In the genomic region with DNA sequence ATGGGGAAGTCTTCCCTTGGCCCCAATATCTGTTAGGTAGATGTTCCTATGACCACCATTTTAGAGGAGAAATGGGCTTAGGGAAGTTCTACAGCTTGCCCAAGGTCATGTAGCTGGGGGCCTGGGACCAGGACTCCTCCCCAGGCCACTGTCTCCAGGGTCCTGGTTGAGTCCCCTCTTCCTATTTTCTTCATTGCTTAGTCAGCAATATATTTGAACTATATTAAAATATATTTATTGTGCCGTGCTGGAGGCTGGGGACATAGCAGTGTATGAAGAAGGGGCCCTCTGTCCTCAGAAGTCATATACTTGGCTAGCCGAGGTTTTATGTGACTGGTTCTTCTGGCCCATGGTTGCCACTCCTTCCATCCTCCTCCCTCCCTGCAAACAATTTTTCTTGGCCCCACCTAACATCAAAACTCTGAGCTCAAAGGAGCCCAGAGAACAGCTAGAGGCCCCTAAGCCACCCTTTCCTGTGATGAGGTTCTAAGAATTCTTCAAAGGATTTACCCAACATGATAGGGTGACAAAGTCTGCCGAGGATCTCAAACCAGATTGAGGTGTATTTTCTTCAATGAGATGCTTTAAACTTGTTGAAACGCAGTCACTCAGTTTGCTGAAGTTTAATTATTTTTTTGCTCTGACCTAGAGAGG, we compare ENCODE assay signal across 19 cellular contexts.
DNase-seq lines count a peak whose midpoint lies in the region; ATAC-seq and TF ChIP-seq lines count a peak whose summit lies in the region.
"Had no signal": no experiment of that assay in that cellular context is flagged by ENCODE, and none has a peak within 500 bp of the region (broad histone marks: within the 10 kb centered on the region; RNA-seq: fewer than 3 reads in every experiment).

No MANE protein-coding gene starts in this region.

- H3K4me3 ChIP-seq in CD8-positive, alpha-beta memory T cell (ENCODE audit: low read length), result peak overlapping the region; percentile 23
- H3K4me3 ChIP-seq: GM23338, heart right ventricle, pancreas, stomach had no signal

- H3K4me1 Mint-ChIP-seq in CD4-positive, alpha-beta T cell (ENCODE audit: low read depth), result peaks cover 90% of the 10 kb centered on the region
- H3K4me1 Mint-ChIP-seq in CD8-positive, alpha-beta memory T cell, result peaks cover 87 to 89% (median 87%) of the 10 kb centered on the region in 3 donors
- peaks cover 50 to 55% of the 10 kb centered on the region in 2 donors for H3K4me1 Mint-ChIP-seq in immature natural killer cell

- CTCF ChIA-PET in CD4-positive, alpha-beta T cell (lab: Charles Lee), result interaction anchor here (1.0 to 11.2 kb wide), 8 partner anchors 14 to 211 kb away, joined by 3 to 247 read pairs (median 18); a partner anchor contains a TSS
- CTCF ChIA-PET in CD8-positive, alpha-beta memory T cell (lab: Charles Lee), result interaction anchor here (0.9 to 7.7 kb wide), 9 partner anchors 12 to 212 kb away, joined by 4 to 213 read pairs (median 7); a partner anchor contains a TSS

- H3K27me3 ChIP-seq in CD4-positive, alpha-beta T cell (ENCODE audit: control insufficient read depth, insufficient read depth, low read length), result no peaks in the 10 kb centered on the region
- no peaks in the 10 kb centered on the region for H3K27me3 ChIP-seq in CD8-positive, alpha-beta memory T cell (ENCODE audit: insufficient read depth, low read length, poor library complexity, severe bottlenecking)
- H3K27me3 ChIP-seq: brain microvascular endothelial cell, pancreas, stomach had no signal

- H3K27ac ChIP-seq in CD4-positive, alpha-beta T cell (ENCODE audit: low read depth, low read length), result peak overlapping the region; percentile 66
- H3K27ac ChIP-seq in CD8-positive, alpha-beta memory T cell (ENCODE audit: low read depth, low read length), result no peak overlapping the region
- H3K27ac ChIP-seq: brain microvascular endothelial cell, pancreas, RWPE1, stomach had no signal

- POLR2A ChIA-PET in CD4-positive, alpha-beta T cell (lab: Charles Lee), result interaction anchor here (0.6 to 11.2 kb wide), 22 partner anchors 10 to 246 kb away, joined by 3 to 379 read pairs (median 5); a partner anchor contains a TSS
- POLR2A ChIA-PET in CD8-positive, alpha-beta memory T cell (lab: Charles Lee), result interaction anchor here (0.8 to 6.1 kb wide), 4 partner anchors 14 to 231 kb away, joined by 3 to 55 read pairs (median 20); a partner anchor contains a TSS

- no peaks in the 10 kb centered on the region for H3K36me3 ChIP-seq in CD8-positive, alpha-beta memory T cell (ENCODE audit: insufficient read depth, low read length)
- H3K36me3 ChIP-seq: brain microvascular endothelial cell, heart right ventricle, pancreas, stomach had no signal

- H3K27me3 Mint-ChIP-seq in CD4-positive, alpha-beta T cell, result no peaks in the 10 kb centered on the region
- H3K27me3 Mint-ChIP-seq in CD8-positive, alpha-beta memory T cell, result no peaks in the 10 kb centered on the region
- H3K27me3 Mint-ChIP-seq in immature natural killer cell (ENCODE audit: low read depth in 3 of 3), result peaks cover 0 to 2% (median 0%) of the 10 kb centered on the region in 3 donors

- ATAC-seq in CD4-positive, alpha-beta T cell (ENCODE audit: poor library complexity), result peak; percentile 60
- ATAC-seq in GM21825 (IDR thresholded peaks at IDR 0.05; ENCODE audit: unreplicated experiment) (no peak), GM21723 (IDR thresholded peaks at IDR 0.05; ENCODE audit: unreplicated experiment) (no peak)
- ATAC-seq: GM23338, heart right ventricle, pancreas, sciatic nerve had no signal

- TF ChIP-seq CTCF in CD4-positive, alpha-beta T cell (IDR thresholded peaks at IDR 0.05), result no peak

- no peaks in the 10 kb centered on the region for H3K36me3 Mint-ChIP-seq in CD4-positive, alpha-beta T cell (ENCODE audit: low read depth)
- H3K36me3 Mint-ChIP-seq in CD8-positive, alpha-beta memory T cell, result no peaks in the 10 kb centered on the region
- H3K36me3 Mint-ChIP-seq in immature natural killer cell, result peaks cover 0 to 4% (median 0%) of the 10 kb centered on the region in 3 donors
- H3K36me3 Mint-ChIP-seq: type B pancreatic cell had no signal

- H3K9me3 Mint-ChIP-seq in CD4-positive, alpha-beta T cell, result no peaks in the 10 kb centered on the region
- H3K9me3 Mint-ChIP-seq in CD8-positive, alpha-beta memory T cell, result no peaks in the 10 kb centered on the region
- H3K9me3 Mint-ChIP-seq in immature natural killer cell, result no peaks in the 10 kb centered on the region
- H3K9me3 Mint-ChIP-seq: GM23338, type B pancreatic cell had no signal

- H3K9me3 ChIP-seq in CD4-positive, alpha-beta T cell (ENCODE audit: control insufficient read depth, low read length), result no peaks in the 10 kb centered on the region
- H3K9me3 ChIP-seq in CD8-positive, alpha-beta memory T cell (ENCODE audit: low read length), result no peaks in the 10 kb centered on the region
- H3K9me3 ChIP-seq: heart right ventricle, pancreas, stomach had no signal

- H3K4me1 ChIP-seq in CD8-positive, alpha-beta memory T cell (ENCODE audit: insufficient read depth, low read length), result peaks cover 86% of the 10 kb centered on the region
- H3K4me1 ChIP-seq: pancreas, stomach had no signal

- DNase-seq in CD4-positive, alpha-beta T cell, result peak in 3 of 10 experiments; percentile 38 to 55 (median 40)
- DNase-seq in CD8-positive, alpha-beta memory T cell, result peak in 2 of 5 donors; percentile 72 to 82
- peak; percentile 30 for DNase-seq in activated CD8-positive, alpha-beta memory T cell treated with anti-CD3 and anti-CD28 coated beads, Interleukin-2, amount 50 U/mL, for 1 hour (ENCODE audit: extremely low read depth)
- DNase-seq in immature natural killer cell (no peak), NCI-H1417 treated with DMSO at 0.1 percent for 48 hours (lab: John Stamatoyannopoulos, UW) (no peak)
- DNase-seq: AML-193, brain microvascular endothelial cell, cortex of kidney, heart right ventricle, NCI-H1436 treated with DMSO at 0.1 percent for 48 hours, NCI-H524 treated with DMSO at 0.1 percent for 48 hours, pancreas, stomach had no signal

- intact Hi-C loops in CD4-positive, alpha-beta T cell (cut with DNase I, micrococcal nuclease), result loop anchor here (1.0 to 10.0 kb wide), 6 partner anchors 13 to 124 kb away; no protein-coding TSS in a partner anchor

- peak overlapping the region; percentile 89 for H3K27ac Mint-ChIP-seq in CD4-positive, alpha-beta T cell
- H3K27ac Mint-ChIP-seq in CD8-positive, alpha-beta memory T cell, result peak overlapping the region; percentile 88 to 97 (median 92)
- H3K27ac Mint-ChIP-seq in immature natural killer cell, result peak overlapping the region in 5 of 6 donors; percentile 31 to 81 (median 68)
- H3K27ac Mint-ChIP-seq: GM23338, type B pancreatic cell had no signal

- H3K4me3 Mint-ChIP-seq in CD4-positive, alpha-beta T cell, result peak overlapping the region; percentile 77
- peak overlapping the region; percentile 9 to 72 (median 59) for H3K4me3 Mint-ChIP-seq in CD8-positive, alpha-beta memory T cell
- H3K4me3 Mint-ChIP-seq in immature natural killer cell, result peak overlapping the region in 1 of 5 donors; percentile 26
- H3K4me3 Mint-ChIP-seq: GM23338, type B pancreatic cell had no signal
